Comparison of ENCODE assay signal across 1 cellular context in the genomic region with DNA sequence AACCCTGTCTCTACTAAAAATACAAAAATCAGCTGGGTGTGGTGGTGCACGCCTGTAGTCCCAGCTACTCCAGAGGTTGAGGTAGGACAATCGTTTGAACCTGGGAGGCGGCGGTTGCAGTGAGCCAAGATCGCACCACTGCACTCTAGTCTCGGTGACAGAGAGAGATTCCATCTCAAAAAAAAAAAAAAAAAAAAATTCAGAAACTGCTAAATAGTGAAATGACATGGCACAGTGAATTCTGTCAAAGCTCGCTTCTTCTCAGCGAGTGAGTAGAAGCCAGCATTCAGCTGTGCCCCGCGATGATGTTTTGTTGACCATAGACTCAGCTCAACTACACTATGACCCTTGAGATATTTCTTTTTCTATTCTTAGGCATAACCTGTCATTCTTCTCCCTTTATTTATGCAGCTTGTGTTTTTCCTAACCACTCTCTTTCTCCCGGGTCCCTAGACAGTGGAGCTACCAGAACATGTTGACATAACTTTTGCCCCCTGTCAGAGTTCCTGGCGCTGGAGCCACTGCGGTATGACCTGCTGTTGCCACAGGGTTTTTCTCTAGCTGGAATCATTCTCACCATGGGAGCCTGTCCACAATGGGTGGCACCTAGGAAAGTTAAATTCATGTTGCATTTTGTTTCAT.
TF ChIP-seq lines count a peak whose summit lies in the region.

No MANE protein-coding gene starts in this region.

TF ChIP-seq in HepG2, 621 proteins besides CTCF, POLR2A, EP300 and RAD21 (continued from another document and continues in another):
- TF ChIP-seq ZNF547 (CRISPR knock-in tag; IDR thresholded peaks at IDR 0.05) (no peak), IRF2 (CRISPR knock-in tag; IDR thresholded peaks at IDR 0.05) (peak; percentile 59; the same call in 1 of the 2 replicates), E2F2 (CRISPR knock-in tag; IDR thresholded peaks at IDR 0.05; ENCODE audit: borderline replicate concordance) (no peak), GLI4 (CRISPR knock-in tag; IDR thresholded peaks at IDR 0.05; ENCODE audit: borderline replicate concordance) (no peak), HOXA9 (CRISPR knock-in tag; IDR thresholded peaks at IDR 0.05; ENCODE audit: borderline replicate concordance) (no peak), GRHL1 (CRISPR knock-in tag; conservative IDR thresholded peaks at IDR 0.05) (no peak), NCOR1 (IDR thresholded peaks at IDR 0.05; ENCODE audit: borderline replicate concordance, low read length) (no peak), NFE2L1 (CRISPR knock-in tag; IDR thresholded peaks at IDR 0.05; ENCODE audit: borderline replicate concordance) (no peak), SMAD1 (CRISPR knock-in tag; IDR thresholded peaks at IDR 0.05; ENCODE audit: borderline replicate concordance, low read depth) (no peak), STAG1 (CRISPR knock-in tag; IDR thresholded peaks at IDR 0.05) (peak; percentile 20), NFKBIZ (CRISPR knock-in tag; IDR thresholded peaks at IDR 0.05) (no peak), ARNT (IDR thresholded peaks at IDR 0.05) (no peak), ZFP1 (CRISPR knock-in tag; IDR thresholded peaks at IDR 0.05) (0 out of 2 replicates have a peak, but pooled peaks have one; percentile 46), KDM2A (CRISPR knock-in tag; IDR thresholded peaks at IDR 0.05; ENCODE audit: borderline replicate concordance, low read depth) (no peak), ZNF761 (CRISPR knock-in tag; conservative IDR thresholded peaks at IDR 0.05) (no peak), ZBTB25 (CRISPR knock-in tag; IDR thresholded peaks at IDR 0.05) (no peak), FOXJ3 (CRISPR knock-in tag; IDR thresholded peaks at IDR 0.05; ENCODE audit: borderline replicate concordance) (no peak), IRF9 (CRISPR knock-in tag; IDR thresholded peaks at IDR 0.05; ENCODE audit: borderline replicate concordance) (no peak), ZNF562 (CRISPR knock-in tag; IDR thresholded peaks at IDR 0.05; ENCODE audit: borderline replicate concordance) (no peak), POLR2G (IDR thresholded peaks at IDR 0.05; ENCODE audit: low read depth, low read length) (no peak), PAXIP1 (CRISPR knock-in tag; conservative IDR thresholded peaks at IDR 0.05) (peak; percentile 87), IRF1 (CRISPR knock-in tag; IDR thresholded peaks at IDR 0.05; ENCODE audit: low read depth) (no peak), E2F5 (CRISPR knock-in tag; conservative IDR thresholded peaks at IDR 0.05) (no peak), PPARG (CRISPR knock-in tag; conservative IDR thresholded peaks at IDR 0.05) (peak; percentile 81), ZFP36L2 (CRISPR knock-in tag; IDR thresholded peaks at IDR 0.05) (no peak), RCOR2 (CRISPR knock-in tag; IDR thresholded peaks at IDR 0.05) (0 out of 2 replicates have a peak, but pooled peaks have one; percentile 43), SIN3B (IDR thresholded peaks at IDR 0.05; ENCODE audit: low read length) (no peak), ZNF652 (CRISPR knock-in tag; IDR thresholded peaks at IDR 0.05; ENCODE audit: borderline replicate concordance, low read depth) (no peak)
- TF ChIP-seq, protein P1, sequence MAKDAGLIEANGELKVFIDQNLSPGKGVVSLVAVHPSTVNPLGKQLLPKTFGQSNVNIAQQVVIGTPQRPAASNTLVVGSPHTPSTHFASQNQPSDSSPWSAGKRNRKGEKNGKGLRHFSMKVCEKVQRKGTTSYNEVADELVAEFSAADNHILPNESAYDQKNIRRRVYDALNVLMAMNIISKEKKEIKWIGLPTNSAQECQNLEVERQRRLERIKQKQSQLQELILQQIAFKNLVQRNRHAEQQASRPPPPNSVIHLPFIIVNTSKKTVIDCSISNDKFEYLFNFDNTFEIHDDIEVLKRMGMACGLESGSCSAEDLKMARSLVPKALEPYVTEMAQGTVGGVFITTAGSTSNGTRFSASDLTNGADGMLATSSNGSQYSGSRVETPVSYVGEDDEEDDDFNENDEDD (CRISPR knock-in tag; IDR thresholded peaks at IDR 0.05; ENCODE audit: borderline replicate concordance): no peak
- TF ChIP-seq, protein P2, sequence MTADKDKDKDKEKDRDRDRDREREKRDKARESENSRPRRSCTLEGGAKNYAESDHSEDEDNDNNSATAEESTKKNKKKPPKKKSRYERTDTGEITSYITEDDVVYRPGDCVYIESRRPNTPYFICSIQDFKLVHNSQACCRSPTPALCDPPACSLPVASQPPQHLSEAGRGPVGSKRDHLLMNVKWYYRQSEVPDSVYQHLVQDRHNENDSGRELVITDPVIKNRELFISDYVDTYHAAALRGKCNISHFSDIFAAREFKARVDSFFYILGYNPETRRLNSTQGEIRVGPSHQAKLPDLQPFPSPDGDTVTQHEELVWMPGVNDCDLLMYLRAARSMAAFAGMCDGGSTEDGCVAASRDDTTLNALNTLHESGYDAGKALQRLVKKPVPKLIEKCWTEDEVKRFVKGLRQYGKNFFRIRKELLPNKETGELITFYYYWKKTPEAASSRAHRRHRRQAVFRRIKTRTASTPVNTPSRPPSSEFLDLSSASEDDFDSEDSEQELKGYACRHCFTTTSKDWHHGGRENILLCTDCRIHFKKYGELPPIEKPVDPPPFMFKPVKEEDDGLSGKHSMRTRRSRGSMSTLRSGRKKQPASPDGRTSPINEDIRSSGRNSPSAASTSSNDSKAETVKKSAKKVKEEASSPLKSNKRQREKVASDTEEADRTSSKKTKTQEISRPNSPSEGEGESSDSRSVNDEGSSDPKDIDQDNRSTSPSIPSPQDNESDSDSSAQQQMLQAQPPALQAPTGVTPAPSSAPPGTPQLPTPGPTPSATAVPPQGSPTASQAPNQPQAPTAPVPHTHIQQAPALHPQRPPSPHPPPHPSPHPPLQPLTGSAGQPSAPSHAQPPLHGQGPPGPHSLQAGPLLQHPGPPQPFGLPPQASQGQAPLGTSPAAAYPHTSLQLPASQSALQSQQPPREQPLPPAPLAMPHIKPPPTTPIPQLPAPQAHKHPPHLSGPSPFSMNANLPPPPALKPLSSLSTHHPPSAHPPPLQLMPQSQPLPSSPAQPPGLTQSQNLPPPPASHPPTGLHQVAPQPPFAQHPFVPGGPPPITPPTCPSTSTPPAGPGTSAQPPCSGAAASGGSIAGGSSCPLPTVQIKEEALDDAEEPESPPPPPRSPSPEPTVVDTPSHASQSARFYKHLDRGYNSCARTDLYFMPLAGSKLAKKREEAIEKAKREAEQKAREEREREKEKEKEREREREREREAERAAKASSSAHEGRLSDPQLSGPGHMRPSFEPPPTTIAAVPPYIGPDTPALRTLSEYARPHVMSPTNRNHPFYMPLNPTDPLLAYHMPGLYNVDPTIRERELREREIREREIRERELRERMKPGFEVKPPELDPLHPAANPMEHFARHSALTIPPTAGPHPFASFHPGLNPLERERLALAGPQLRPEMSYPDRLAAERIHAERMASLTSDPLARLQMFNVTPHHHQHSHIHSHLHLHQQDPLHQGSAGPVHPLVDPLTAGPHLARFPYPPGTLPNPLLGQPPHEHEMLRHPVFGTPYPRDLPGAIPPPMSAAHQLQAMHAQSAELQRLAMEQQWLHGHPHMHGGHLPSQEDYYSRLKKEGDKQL (CRISPR knock-in tag; IDR thresholded peaks at IDR 0.05; ENCODE audit: low read depth): no peak
- TF ChIP-seq, protein P3, sequence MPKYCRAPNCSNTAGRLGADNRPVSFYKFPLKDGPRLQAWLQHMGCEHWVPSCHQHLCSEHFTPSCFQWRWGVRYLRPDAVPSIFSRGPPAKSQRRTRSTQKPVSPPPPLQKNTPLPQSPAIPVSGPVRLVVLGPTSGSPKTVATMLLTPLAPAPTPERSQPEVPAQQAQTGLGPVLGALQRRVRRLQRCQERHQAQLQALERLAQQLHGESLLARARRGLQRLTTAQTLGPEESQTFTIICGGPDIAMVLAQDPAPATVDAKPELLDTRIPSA (CRISPR knock-in tag; IDR thresholded peaks at IDR 0.05; ENCODE audit: borderline replicate concordance): no peak
- TF ChIP-seq, protein P4, sequence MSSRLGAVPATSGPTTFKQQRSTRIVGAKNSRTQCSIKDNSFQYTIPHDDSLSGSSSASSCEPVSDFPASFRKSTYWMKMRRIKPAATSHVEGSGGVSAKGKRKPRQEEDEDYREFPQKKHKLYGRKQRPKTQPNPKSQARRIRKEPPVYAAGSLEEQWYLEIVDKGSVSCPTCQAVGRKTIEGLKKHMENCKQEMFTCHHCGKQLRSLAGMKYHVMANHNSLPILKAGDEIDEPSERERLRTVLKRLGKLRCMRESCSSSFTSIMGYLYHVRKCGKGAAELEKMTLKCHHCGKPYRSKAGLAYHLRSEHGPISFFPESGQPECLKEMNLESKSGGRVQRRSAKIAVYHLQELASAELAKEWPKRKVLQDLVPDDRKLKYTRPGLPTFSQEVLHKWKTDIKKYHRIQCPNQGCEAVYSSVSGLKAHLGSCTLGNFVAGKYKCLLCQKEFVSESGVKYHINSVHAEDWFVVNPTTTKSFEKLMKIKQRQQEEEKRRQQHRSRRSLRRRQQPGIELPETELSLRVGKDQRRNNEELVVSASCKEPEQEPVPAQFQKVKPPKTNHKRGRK (CRISPR knock-in tag; IDR thresholded peaks at IDR 0.05): no peak
